ENCODE assay signal across 27 cellular contexts in the genomic region with DNA sequence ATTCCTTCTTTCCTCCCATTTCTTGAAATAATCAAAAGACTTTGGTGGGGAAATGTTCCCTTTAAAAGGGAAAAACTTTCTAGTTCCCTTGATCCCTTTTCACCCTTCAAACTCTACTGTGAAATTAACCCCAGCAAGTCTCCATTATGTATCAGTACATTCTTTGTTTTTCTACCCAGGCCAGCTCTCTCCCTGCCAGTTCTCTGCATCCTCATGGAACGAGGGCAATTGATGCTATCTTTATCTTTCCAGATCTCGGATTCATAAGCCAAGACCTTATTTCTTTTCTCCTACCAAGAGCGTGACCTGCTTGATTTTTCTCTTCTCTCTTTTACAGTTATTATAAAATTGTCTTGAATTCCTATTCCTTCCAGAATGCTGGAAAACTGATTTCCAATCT.
"Had no signal": no experiment of that assay in that cellular context is flagged by ENCODE, and none has a peak within 500 bp of the region (broad histone marks: within the 10 kb centered on the region; RNA-seq: fewer than 3 reads in every experiment).

No MANE protein-coding gene starts in this region.

- H3K27ac Mint-ChIP-seq: activated naive CD4-positive, alpha-beta T cell treated with anti-CD3 and anti-CD28 coated beads, Interleukin-2, amount 50 U/mL, for 72 hours; activated naive CD8-positive, alpha-beta T cell treated with anti-CD3 and anti-CD28 coated beads, Interleukin-2, amount 50 U/mL, for 24 hours; T-helper 1 cell treated with Interleukin-12 subunit alpha and Interleukin-12 subunit beta and Interleukin-4 antibody, amounts not matched to agents 30 μg/mL and 1 μg/mL, for 36 hours; WTC11 had no signal

- DNase-seq: activated CD4-positive, alpha-beta T cell treated with anti-CD3 and anti-CD28 coated beads for 48 hours; activated CD4-positive, alpha-beta T cell treated with anti-CD3 and anti-CD28 coated beads, Interleukin-2, amount 50 U/mL, for 48 hours; activated CD4-positive, CD25-positive, alpha-beta regulatory T cell treated with anti-CD3 and anti-CD28 coated beads, Interleukin-2, amount 50 U/mL, for 72 hours; activated CD8-positive, alpha-beta memory T cell treated with anti-CD3 and anti-CD28 coated beads for 24 hours; activated effector memory CD4-positive, alpha-beta T cell treated with anti-CD3 and anti-CD28 coated beads, Interleukin-2, amount 50 U/mL, for 16 hours; activated naive CD4-positive, alpha-beta T cell treated with Interleukin-2 at 50 U/mL for 16 hours; activated naive CD8-positive, alpha-beta T cell treated with anti-CD3 and anti-CD28 coated beads, Interleukin-2, amount 50 U/mL, for 24 hours; activated T-cell treated with anti-CD3 and anti-CD28 coated beads, Interleukin-2, amount 50 U/mL, for 4 hours; amniotic stem cell; MG63; MV-4-11; NCI-H1092 treated with DMSO at 0.1 percent for 48 hours; NCI-H1436; NCI-H187; NCI-H2081; NCI-H510A treated with DMSO at 0.1 percent for 48 hours; NCI-H69; NK-92 treated with Interleukin-12 subunit alpha and Interleukin-12 subunit beta, amount 100 ng/mL, for 24 hours; OCI-M1; Right ventricle myocardium superior; RPMI8226 had no signal

- H3K4me3 Mint-ChIP-seq: activated naive CD8-positive, alpha-beta T cell treated with anti-CD3 and anti-CD28 coated beads, Interleukin-2, amount 50 U/mL, for 24 hours; activated T-cell treated with anti-CD3 and anti-CD28 coated beads, Interleukin-2, amount 50 U/mL, for 4 hours; T-helper 1 cell treated with Interleukin-12 subunit alpha and Interleukin-12 subunit beta and Interleukin-4 antibody, amounts not matched to agents 30 μg/mL and 1 μg/mL, for 36 hours; WTC11 had no signal

- H3K9me3 ChIP-seq: MG63, SJSA1 had no signal

- H3K4me1 Mint-ChIP-seq: activated naive CD8-positive, alpha-beta T cell treated with anti-CD3 and anti-CD28 coated beads, Interleukin-2, amount 50 U/mL, for 24 hours had no signal

- H3K36me3 ChIP-seq: MG63, SJSA1 had no signal

- H3K27ac ChIP-seq: SJSA1 had no signal

- H3K9me3 Mint-ChIP-seq: activated naive CD4-positive, alpha-beta T cell treated with anti-CD3 and anti-CD28 coated beads, Interleukin-2, amount 50 U/mL, for 72 hours; activated naive CD8-positive, alpha-beta T cell treated with anti-CD3 and anti-CD28 coated beads, Interleukin-2, amount 50 U/mL, for 24 hours; activated T-cell treated with anti-CD3 and anti-CD28 coated beads, Interleukin-2, amount 50 U/mL, for 4 hours; brain; T-helper 1 cell treated with Interleukin-12 subunit alpha and Interleukin-12 subunit beta and Interleukin-4 antibody, amounts not matched to agents 30 μg/mL and 1 μg/mL, for 36 hours; WTC11 had no signal

- H3K36me3 Mint-ChIP-seq: activated naive CD4-positive, alpha-beta T cell treated with anti-CD3 and anti-CD28 coated beads, Interleukin-2, amount 50 U/mL, for 72 hours; brain; WTC11 had no signal

- H3K4me3 ChIP-seq: MG63, SJSA1 had no signal

- ATAC-seq: activated naive CD4-positive, alpha-beta T cell treated with anti-CD3 and anti-CD28 coated beads, Interleukin-2, amount 50 U/mL, for 72 hours; activated naive CD8-positive, alpha-beta T cell treated with anti-CD3 and anti-CD28 coated beads, Interleukin-2, amount 50 U/mL, for 24 hours; activated T-cell treated with anti-CD3 and anti-CD28 coated beads, Interleukin-2, amount 50 U/mL, for 4 hours; Panc1 had no signal

- H3K27me3 Mint-ChIP-seq: activated naive CD8-positive, alpha-beta T cell treated with anti-CD3 and anti-CD28 coated beads, Interleukin-2, amount 50 U/mL, for 24 hours had no signal
